ENCODE assay signal across 1 cellular context in genomic region chr2:42227491-42227890, GRCh38.
A peak's percentile ranks its signal among the peaks of the same experiment; 100 is the strongest.
TF ChIP-seq lines count a peak whose summit lies in the region.

No MANE protein-coding gene starts in this region.

TF ChIP-seq in HepG2, 621 proteins besides CTCF, POLR2A, EP300 and RAD21 (continued from another document):
- TF ChIP-seq HINFP (CRISPR knock-in tag; IDR thresholded peaks at IDR 0.05; ENCODE audit: low read depth) (no peak), LCORL (IDR thresholded peaks at IDR 0.05) (no peak), LCORL (CRISPR knock-in tag; IDR thresholded peaks at IDR 0.05) (no peak), RARA (CRISPR knock-in tag; IDR thresholded peaks at IDR 0.05) (peak; percentile 15; the same call in 1 of the 2 replicates), ZNF292 (CRISPR knock-in tag; IDR thresholded peaks at IDR 0.05; ENCODE audit: borderline replicate concordance, low read depth) (no peak), ZBTB7A (CRISPR knock-in tag; IDR thresholded peaks at IDR 0.05) (no peak), PRDM10 (CRISPR knock-in tag; IDR thresholded peaks at IDR 0.05; ENCODE audit: low read depth) (no peak), ZNF609 (CRISPR knock-in tag; IDR thresholded peaks at IDR 0.05; ENCODE audit: borderline replicate concordance) (no peak), SOX6 (IDR thresholded peaks at IDR 0.05) (no peak), SOX6 (CRISPR knock-in tag; IDR thresholded peaks at IDR 0.05) (peak; percentile 33; the same call in 1 of the 2 replicates), HDAC2 (CRISPR knock-in tag; IDR thresholded peaks at IDR 0.05) (0 out of 2 replicates have a peak, but pooled peaks have one; percentile 14), SAP130 (CRISPR knock-in tag; IDR thresholded peaks at IDR 0.05; ENCODE audit: low read depth) (peak; percentile 13; the same call in 1 of the 2 replicates), SP5 (CRISPR knock-in tag; IDR thresholded peaks at IDR 0.05; ENCODE audit: borderline replicate concordance, low read depth) (peak; percentile 22; the same call in 1 of the 2 replicates), GATAD2A (CRISPR knock-in tag; IDR thresholded peaks at IDR 0.05) (peak; percentile 16; the same call in 1 of the 2 replicates)
TF ChIP-seq in HepG2: peak in this region for 7.
